Comparison of ENCODE assay signal across 11 cellular contexts in genomic region chr3:152318512-152318911, GRCh38. TPM values are rescaled to one million over a fixed set of nuclear protein-coding genes. Genes with fewer than 3 reads are reported as not detected.
A peak's percentile ranks its signal among the peaks of the same experiment; 100 is the strongest.
DNase-seq lines count a peak whose midpoint lies in the region; ATAC-seq, FAIRE-seq and TF ChIP-seq lines count a peak whose summit lies in the region.
"Had no signal": no experiment of that assay in that cellular context is flagged by ENCODE, and none has a peak within 500 bp of the region (broad histone marks: within the 10 kb centered on the region; RNA-seq: fewer than 3 reads in every experiment).

No MANE protein-coding gene starts in this region.

- no peak for DNase-seq in activated naive CD4-positive, alpha-beta T cell treated with anti-CD3 and anti-CD28 coated beads, Interleukin-2, amount 10 ng/mL, durations not matched to agents 7 days and 5 days
- no peak for DNase-seq in activated naive CD4-positive, alpha-beta T cell treated with anti-CD3 and anti-CD28 coated beads, Interleukin-2, amount 50 U/mL, for 16 hours
- DNase-seq in activated CD4-positive, alpha-beta memory T cell treated with anti-CD3 and anti-CD28 coated beads for 36 hours = no peak
- DNase-seq in thoracic aorta (ENCODE audit: low spot score) = no peak
- no peak for DNase-seq in glutamatergic neuron
- DNase-seq in epidermal melanocyte (ENCODE audit: insufficient read length, low spot score) = no peak
- DNase-seq in D721Med (ENCODE audit: insufficient read length, low spot score) = no peak
- DNase-seq: body of pancreas; NCI-H146; stimulated activated CD4-positive, alpha-beta T cell treated with anti-CD3 and anti-CD28 coated beads, Interleukin-2, amount 100 ng/mL, for 48 hours had no signal

- POLR2A ChIA-PET in activated CD4-positive, alpha-beta memory T cell treated with anti-CD3 and anti-CD28 coated beads for 36 hours (lab: Charles Lee) = interaction anchor here (1.0 to 2.7 kb wide), 4 partner anchors 10 to 73 kb away, joined by 3 to 6 read pairs (median 5); partner anchors contain the start of gene MBNL1

- no peak overlapping the region for H3K4me3 Mint-ChIP-seq in activated naive CD4-positive, alpha-beta T cell treated with anti-CD3 and anti-CD28 coated beads, Interleukin-2, amount 10 ng/mL, durations not matched to agents 7 days and 5 days
- no peak overlapping the region for H3K4me3 Mint-ChIP-seq in activated CD4-positive, alpha-beta memory T cell treated with anti-CD3 and anti-CD28 coated beads for 36 hours
- H3K4me3 Mint-ChIP-seq in glutamatergic neuron (ENCODE audit: unreplicated experiment) = no peak overlapping the region

- H3K4me3 ChIP-seq in mesodermal cell (ENCODE audit: extremely low read depth, insufficient read depth, low read length, poor library complexity, severe bottlenecking) (no peak overlapping the region), thoracic aorta (peak overlapping the region; percentile 7)
- H3K4me3 ChIP-seq: body of pancreas had no signal

- H3K9me3 Mint-ChIP-seq in activated naive CD4-positive, alpha-beta T cell treated with anti-CD3 and anti-CD28 coated beads, Interleukin-2, amount 10 ng/mL, durations not matched to agents 7 days and 5 days = no peaks in the 10 kb centered on the region
- H3K9me3 Mint-ChIP-seq in activated CD4-positive, alpha-beta memory T cell treated with anti-CD3 and anti-CD28 coated beads for 36 hours = no peaks in the 10 kb centered on the region
- H3K9me3 Mint-ChIP-seq in glutamatergic neuron (ENCODE audit: unreplicated experiment) = no peaks in the 10 kb centered on the region

- CTCF ChIA-PET in activated naive CD4-positive, alpha-beta T cell treated with anti-CD3 and anti-CD28 coated beads, Interleukin-2, amount 10 ng/mL, durations not matched to agents 7 days and 5 days (lab: Charles Lee) = interaction anchor here (1.3 kb wide), 1 partner anchor 36 kb away, joined by 3 read pairs; no protein-coding TSS in a partner anchor
- CTCF ChIA-PET in activated CD4-positive, alpha-beta memory T cell treated with anti-CD3 and anti-CD28 coated beads for 36 hours (lab: Charles Lee) = interaction anchor here (1.0 to 1.8 kb wide), 5 partner anchors 9 to 154 kb away, joined by 3 to 8 read pairs (median 4); no protein-coding TSS in a partner anchor

- H3K27me3 Mint-ChIP-seq in activated naive CD4-positive, alpha-beta T cell treated with anti-CD3 and anti-CD28 coated beads, Interleukin-2, amount 10 ng/mL, durations not matched to agents 7 days and 5 days = no peaks in the 10 kb centered on the region
- no peaks in the 10 kb centered on the region for H3K27me3 Mint-ChIP-seq in activated CD4-positive, alpha-beta memory T cell treated with anti-CD3 and anti-CD28 coated beads for 36 hours
- H3K27me3 Mint-ChIP-seq in glutamatergic neuron (ENCODE audit: unreplicated experiment) = no peaks in the 10 kb centered on the region

- peaks cover 75% of the 10 kb centered on the region for H3K4me1 Mint-ChIP-seq in activated naive CD4-positive, alpha-beta T cell treated with anti-CD3 and anti-CD28 coated beads, Interleukin-2, amount 10 ng/mL, durations not matched to agents 7 days and 5 days
- H3K4me1 Mint-ChIP-seq in activated CD4-positive, alpha-beta memory T cell treated with anti-CD3 and anti-CD28 coated beads for 36 hours (ENCODE audit: low read depth) = peaks cover 81% of the 10 kb centered on the region
- peaks cover 34% of the 10 kb centered on the region for H3K4me1 Mint-ChIP-seq in glutamatergic neuron (ENCODE audit: low read depth, unreplicated experiment)

- no peaks in the 10 kb centered on the region for H3K27me3 ChIP-seq in thoracic aorta (replicated peaks; ENCODE audit: insufficient read depth)
- H3K27me3 ChIP-seq: body of pancreas had no signal

- peaks cover 52% of the 10 kb centered on the region for H3K36me3 Mint-ChIP-seq in activated naive CD4-positive, alpha-beta T cell treated with anti-CD3 and anti-CD28 coated beads, Interleukin-2, amount 10 ng/mL, durations not matched to agents 7 days and 5 days
- peaks cover 17% of the 10 kb centered on the region for H3K36me3 Mint-ChIP-seq in activated CD4-positive, alpha-beta memory T cell treated with anti-CD3 and anti-CD28 coated beads for 36 hours
- no peaks in the 10 kb centered on the region for H3K36me3 Mint-ChIP-seq in glutamatergic neuron (ENCODE audit: unreplicated experiment)

- intact Hi-C loops in activated CD4-positive, alpha-beta memory T cell treated with anti-CD3 and anti-CD28 coated beads for 36 hours (cut with micrococcal nuclease) = loop anchor here (1.0 to 2.0 kb wide), 2 partner anchors 8 to 38 kb away; no protein-coding TSS in a partner anchor

- H3K4me1 ChIP-seq in mesodermal cell (ENCODE audit: control insufficient read depth, insufficient read depth, low read length, poor library complexity, severe bottlenecking) (peaks cover 35% of the 10 kb centered on the region), thoracic aorta (ENCODE audit: control insufficient read depth in 1 of 2, low read depth in 2 of 2) (peaks cover 82 to 97% of the 10 kb centered on the region in 2 donors)

- TF ChIP-seq CTCF in thoracic aorta (IDR thresholded peaks at IDR 0.05) (no peak), glutamatergic neuron (IDR thresholded peaks at IDR 0.05; ENCODE audit: partially characterized antibody, unreplicated experiment) (no peak), D721Med (IDR thresholded peaks at IDR 0.05; ENCODE audit: insufficient read depth, missing control alignments) (no peak)

- H3K27ac ChIP-seq in mesodermal cell (ENCODE audit: low read depth, low read length, severe bottlenecking) = peak overlapping the region; percentile 6
- peak overlapping the region; percentile 75 to 84 for H3K27ac ChIP-seq in thoracic aorta

- no peak for ATAC-seq in thoracic aorta (ENCODE audit: insufficient number of reproducible peaks, low FRiP score, low read depth)
- ATAC-seq: body of pancreas had no signal

- H3K36me3 ChIP-seq in mesodermal cell (ENCODE audit: control insufficient read depth, insufficient read depth, low read length) = peaks cover 7% of the 10 kb centered on the region
- no peaks in the 10 kb centered on the region for H3K36me3 ChIP-seq in thoracic aorta

- no peak for FAIRE-seq in D721Med (lab: Jason Lieb, UNC)

- H3K27ac Mint-ChIP-seq in activated naive CD4-positive, alpha-beta T cell treated with anti-CD3 and anti-CD28 coated beads, Interleukin-2, amount 10 ng/mL, durations not matched to agents 7 days and 5 days = peak overlapping the region; percentile 19
- peak overlapping the region; percentile 70 for H3K27ac Mint-ChIP-seq in activated CD4-positive, alpha-beta memory T cell treated with anti-CD3 and anti-CD28 coated beads for 36 hours
- H3K27ac Mint-ChIP-seq in glutamatergic neuron (ENCODE audit: unreplicated experiment) = no peak overlapping the region

- no peaks in the 10 kb centered on the region for H3K9me3 ChIP-seq in mesodermal cell (ENCODE audit: control insufficient read depth, low read length)
- no peaks in the 10 kb centered on the region for H3K9me3 ChIP-seq in thoracic aorta
- H3K9me3 ChIP-seq: body of pancreas had no signal

RNA-seq across cellular contexts. Expression of gene MBNL1, which starts 49.8 kb away (rescaled TPM):
- 100 to 1,000 TPM; 290 to 302 TPM for total RNA-seq in activated CD4-positive, alpha-beta memory T cell treated with anti-CD3 and anti-CD28 coated beads for 36 hours
- polyA plus RNA-seq in mesodermal cell (2013, experiment 1 of 2) = 32.9 TPM
- 28.3 TPM for polyA plus RNA-seq in mesodermal cell (2013, experiment 2 of 2)
- total RNA-seq in thoracic aorta = 1,000 to 10,000 TPM in 1 of 2 donors, 100 to 1,000 TPM in 1; 783 to 1,062 TPM
- 36.6 TPM for total RNA-seq in glutamatergic neuron (ENCODE audit: unreplicated experiment)
